ENCODE assay signal across 1 cellular context in genomic region chr12:6817662-6818157, GRCh38.
TF ChIP-seq lines count a peak whose summit lies in the region.

No MANE protein-coding gene starts in this region.

TF ChIP-seq in HepG2, 621 proteins besides CTCF, POLR2A, EP300 and RAD21 (continued from another document):
- TF ChIP-seq MNT (IDR thresholded peaks at IDR 0.05) = peak; percentile 88
- peak; percentile 67; the same call in 1 of the 2 replicates for TF ChIP-seq ZNF646 (CRISPR knock-in tag; IDR thresholded peaks at IDR 0.05)
- TF ChIP-seq ZNF468 (CRISPR knock-in tag; IDR thresholded peaks at IDR 0.05) = no peak
- no peak for TF ChIP-seq NPAS2 (CRISPR knock-in tag; IDR thresholded peaks at IDR 0.05; ENCODE audit: borderline replicate concordance)
- TF ChIP-seq ZBTB26 (CRISPR knock-in tag; IDR thresholded peaks at IDR 0.05; ENCODE audit: borderline replicate concordance) = no peak
- TF ChIP-seq ZNF501 (CRISPR knock-in tag; IDR thresholded peaks at IDR 0.05) = no peak
- no peak for TF ChIP-seq MXD1 (CRISPR knock-in tag; IDR thresholded peaks at IDR 0.05)
- no peak for TF ChIP-seq ZFP37 (CRISPR knock-in tag; IDR thresholded peaks at IDR 0.05; ENCODE audit: borderline replicate concordance)
- no peak for TF ChIP-seq TFAP4 (IDR thresholded peaks at IDR 0.05; ENCODE audit: borderline replicate concordance, low read depth)
- no peak for TF ChIP-seq FOXK1 (CRISPR knock-in tag; IDR thresholded peaks at IDR 0.05; ENCODE audit: borderline replicate concordance, low read depth)
- TF ChIP-seq ZNF10 (CRISPR knock-in tag; IDR thresholded peaks at IDR 0.05; ENCODE audit: borderline replicate concordance, low read depth) = no peak
- TF ChIP-seq ZNF18 (CRISPR knock-in tag; IDR thresholded peaks at IDR 0.05; ENCODE audit: insufficient replicate concordance) = no peak
- no peak for TF ChIP-seq ZNF75D (CRISPR knock-in tag; IDR thresholded peaks at IDR 0.05; ENCODE audit: borderline replicate concordance)
- TF ChIP-seq CBFB (CRISPR knock-in tag; IDR thresholded peaks at IDR 0.05) = no peak
- no peak for TF ChIP-seq ZNF589 (CRISPR knock-in tag; conservative IDR thresholded peaks at IDR 0.05)
- no peak for TF ChIP-seq RERE (CRISPR knock-in tag; IDR thresholded peaks at IDR 0.05; ENCODE audit: low read depth)
- 0 out of 2 replicates have a peak, but pooled peaks have one; percentile 39 for TF ChIP-seq IKZF1 (IDR thresholded peaks at IDR 0.05)
- no peak for TF ChIP-seq ARID5B (CRISPR knock-in tag; IDR thresholded peaks at IDR 0.05)
- no peak for TF ChIP-seq CREBL2 (CRISPR knock-in tag; IDR thresholded peaks at IDR 0.05; ENCODE audit: borderline replicate concordance)
- TF ChIP-seq ATF1 (CRISPR knock-in tag; IDR thresholded peaks at IDR 0.05) = no peak
- no peak for TF ChIP-seq ADNP (CRISPR knock-in tag; IDR thresholded peaks at IDR 0.05)
- TF ChIP-seq ZNF180 (CRISPR knock-in tag; IDR thresholded peaks at IDR 0.05; ENCODE audit: borderline replicate concordance, low read depth) = no peak
- TF ChIP-seq ZNF567 (CRISPR knock-in tag; IDR thresholded peaks at IDR 0.05; ENCODE audit: borderline replicate concordance) = no peak
- 0 out of 2 replicates have a peak, but pooled peaks have one; percentile 29 for TF ChIP-seq ZSCAN21 (CRISPR knock-in tag; IDR thresholded peaks at IDR 0.05; ENCODE audit: borderline replicate concordance)
- TF ChIP-seq POGZ (CRISPR knock-in tag; IDR thresholded peaks at IDR 0.05) = no peak
- TF ChIP-seq PHF8 (CRISPR knock-in tag; IDR thresholded peaks at IDR 0.05) = no peak
